8 cellular contexts compared by ENCODE assay signal in genomic region chr9:69120380-69121154, GRCh38. TPM values are rescaled to one million over a fixed set of nuclear protein-coding genes. Genes with fewer than 3 reads are reported as not detected.
DNase-seq lines count a peak whose midpoint lies in the region; ATAC-seq and TF ChIP-seq lines count a peak whose summit lies in the region.

No MANE protein-coding gene starts in this region.

- H3K36me3 Mint-ChIP-seq in activated naive CD4-positive, alpha-beta T cell treated with anti-CD3 and anti-CD28 coated beads for 36 hours (ENCODE audit: low read depth) = peaks cover 2% of the 10 kb centered on the region

- intact Hi-C loops in activated naive CD4-positive, alpha-beta T cell treated with anti-CD3 and anti-CD28 coated beads for 36 hours (cut with micrococcal nuclease) = loop anchor here (5.0 kb wide), 2 partner anchors 57 to 72 kb away; no protein-coding TSS in a partner anchor
- intact Hi-C loops in breast epithelium (cut with DNase I; ENCODE audit: low total_unique reads) = no loop called here

- peak overlapping the region; percentile 22 to 36 for H3K9ac ChIP-seq in stomach smooth muscle (ENCODE audit: low read length in 2 of 2)

- H3K36me3 ChIP-seq in breast epithelium (no peaks in the 10 kb centered on the region), stomach smooth muscle (ENCODE audit: control insufficient read depth in 2 of 2, insufficient read depth in 2 of 2, low read length in 2 of 2) (no peaks in the 10 kb centered on the region)

- no peaks in the 10 kb centered on the region for H3K4me1 ChIP-seq in breast epithelium
- peaks cover 10% of the 10 kb centered on the region for H3K4me1 ChIP-seq in stomach smooth muscle (ENCODE audit: control insufficient read depth, insufficient read depth, low read length)

- peak; percentile 62 for ATAC-seq in left lobe of liver
- no peak for ATAC-seq in HG03095 (IDR thresholded peaks at IDR 0.05; ENCODE audit: unreplicated experiment)

- no peaks in the 10 kb centered on the region for H3K27me3 ChIP-seq in breast epithelium
- H3K27me3 ChIP-seq in stomach smooth muscle (ENCODE audit: control insufficient read depth in 1 of 2, insufficient read depth in 2 of 2, low read length in 2 of 2) = no peaks in the 10 kb centered on the region

- DNase-seq in activated naive CD4-positive, alpha-beta T cell treated with anti-CD3 and anti-CD28 coated beads for 36 hours = peak; percentile 38
- no peak for DNase-seq in activated naive CD4-positive, alpha-beta T cell treated with Interleukin-2 at 50 U/mL for 16 hours
- DNase-seq in NCI-H345 (lab: John Stamatoyannopoulos, UW) (peak; percentile 88), breast epithelium (ENCODE audit: low spot score in 2 of 2) (peak; percentile 90 to 92), left lobe of liver (ENCODE audit: low spot score) (peak; percentile 70), H4 (ENCODE audit: low spot score) (no peak)

- CTCF ChIA-PET in activated naive CD4-positive, alpha-beta T cell treated with anti-CD3 and anti-CD28 coated beads for 36 hours (lab: Charles Lee) = interaction anchor here (0.8 to 2.3 kb wide), 3 partner anchors 11 to 72 kb away, joined by 3 to 8 read pairs (median 3); no protein-coding TSS in a partner anchor

- H3K27ac ChIP-seq in breast epithelium = peak overlapping the region; percentile 89 to 93
- H3K27ac ChIP-seq in stomach smooth muscle (ENCODE audit: low read length) = peak overlapping the region; percentile 18

- TF ChIP-seq POLR2A in breast epithelium (IDR thresholded peaks at IDR 0.05) = peak; percentile 25

- peak overlapping the region; percentile 65 to 90 (median 82) for H3K4me3 ChIP-seq in breast epithelium
- peak overlapping the region in 1 of 2 donors; percentile 94 for H3K4me3 ChIP-seq in stomach smooth muscle (ENCODE audit: low read length in 2 of 2)

- peaks cover 13% of the 10 kb centered on the region for H3K4me1 Mint-ChIP-seq in activated naive CD4-positive, alpha-beta T cell treated with anti-CD3 and anti-CD28 coated beads for 36 hours (ENCODE audit: low read depth)

- H3K4me3 Mint-ChIP-seq in activated naive CD4-positive, alpha-beta T cell treated with anti-CD3 and anti-CD28 coated beads for 36 hours = peak overlapping the region; percentile 72

- H3K9me3 ChIP-seq in breast epithelium (no peaks in the 10 kb centered on the region), stomach smooth muscle (ENCODE audit: control insufficient read depth in 2 of 2, low read length in 2 of 2) (no peaks in the 10 kb centered on the region)

- H3K27me3 Mint-ChIP-seq in activated naive CD4-positive, alpha-beta T cell treated with anti-CD3 and anti-CD28 coated beads for 36 hours (ENCODE audit: low read depth) = no peaks in the 10 kb centered on the region

- no peak overlapping the region for H3K27ac Mint-ChIP-seq in activated naive CD4-positive, alpha-beta T cell treated with anti-CD3 and anti-CD28 coated beads for 36 hours

- TF ChIP-seq CTCF in breast epithelium (IDR thresholded peaks at IDR 0.05) = no peak

- H3K9me3 Mint-ChIP-seq in activated naive CD4-positive, alpha-beta T cell treated with anti-CD3 and anti-CD28 coated beads for 36 hours = no peaks in the 10 kb centered on the region

RNA-seq across cellular contexts. Expression of gene TJP2, which starts 53.5 kb away (rescaled TPM):
- total RNA-seq in activated naive CD4-positive, alpha-beta T cell treated with anti-CD3 and anti-CD28 coated beads for 36 hours = 1 to 10 TPM; 7.6 to 9.1 TPM
- total RNA-seq in breast epithelium (100 to 1,000 TPM in 2 of 3 donors, 10 to 100 TPM in 1; 85.2 to 125 (median 108) TPM), left lobe of liver (81.2 TPM)
- 8.2 and 10.7 TPM in 2 replicates for total RNA-seq in H4 (2014; rRNA removed; shearing (Covaris generic))

Comparison
In these comparisons a context has a peak if more than half of its experiments do, and no peak if none do; other contexts are left out.
1. DNase-seq: peak in activated naive CD4-positive, alpha-beta T cell treated with anti-CD3 and anti-CD28 coated beads for 36 hours (single experiment), NCI-H345 (single experiment), breast epithelium (2 of 2) and left lobe of liver (single experiment); none in activated naive CD4-positive, alpha-beta T cell treated with Interleukin-2 at 50 U/mL for 16 hours (single experiment) and H4 (single experiment).